In genomic region chr5:89484962-89485361, GRCh38 we compare ENCODE assay signal across 7 cellular contexts.
"Had no signal": no experiment of that assay in that cellular context is flagged by ENCODE, and none has a peak within 500 bp of the region (broad histone marks: within the 10 kb centered on the region; RNA-seq: fewer than 3 reads in every experiment).

No MANE protein-coding gene starts in this region.

- H3K4me1 Mint-ChIP-seq: IgD-negative memory B cell had no signal

- H3K27me3 Mint-ChIP-seq: IgD-negative memory B cell had no signal

- H3K27ac Mint-ChIP-seq: IgD-negative memory B cell had no signal

- FAIRE-seq: HepG2, HTR-8/SVneo, K562 had no signal

- H3K4me3 ChIP-seq: K562 had no signal

- H3K36me3 Mint-ChIP-seq: IgD-negative memory B cell had no signal

- H3K27ac ChIP-seq: HL-60 had no signal

- H3K4me3 Mint-ChIP-seq: IgD-negative memory B cell had no signal

- ATAC-seq: HepG2, K562 had no signal

- DNase-seq: IMR-90, KBM-7 had no signal
